In the genomic region with DNA sequence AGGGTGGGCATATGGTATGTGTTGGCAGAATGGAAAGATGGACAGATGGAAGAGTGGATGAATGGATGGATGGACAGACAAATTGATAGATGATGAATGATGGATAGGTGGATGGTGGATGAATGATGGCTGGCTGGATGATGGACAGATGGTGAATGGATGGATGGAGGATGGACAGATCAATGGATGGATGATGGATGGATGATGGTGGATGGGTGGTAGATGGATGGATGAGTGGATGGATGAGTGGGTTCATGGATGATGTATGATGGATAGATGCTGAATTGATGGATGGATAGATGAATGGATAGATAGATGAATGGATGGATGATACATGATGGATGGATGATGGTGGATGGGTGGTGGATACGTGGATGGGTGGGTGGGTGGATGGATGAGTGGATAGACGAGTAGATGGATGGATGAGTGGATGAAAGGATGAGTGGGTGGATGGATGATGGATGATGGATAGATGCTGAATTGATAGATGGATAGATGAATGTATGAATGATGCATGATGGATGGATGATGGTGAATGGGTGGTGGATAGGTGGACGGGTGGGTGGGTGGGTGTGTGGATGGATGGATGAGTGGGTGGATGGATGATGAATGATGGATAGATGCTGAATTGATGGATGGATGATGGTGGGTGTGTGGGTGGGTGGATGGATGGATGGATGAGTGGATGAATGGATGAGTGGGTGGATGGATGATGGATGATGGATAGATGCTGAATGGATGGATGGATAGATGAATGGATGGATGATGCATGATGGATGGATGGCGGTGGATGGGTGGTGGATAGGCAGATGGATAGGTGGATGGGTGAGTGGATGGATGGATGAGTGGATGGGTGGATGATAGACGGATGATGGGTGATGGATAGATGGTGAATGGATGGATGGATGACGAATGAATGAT, we compare ENCODE assay signal across 18 cellular contexts.
DNase-seq lines count a peak whose midpoint lies in the region; ATAC-seq, FAIRE-seq and TF ChIP-seq lines count a peak whose summit lies in the region.
"Had no signal": no experiment of that assay in that cellular context is flagged by ENCODE, and none has a peak within 500 bp of the region (broad histone marks: within the 10 kb centered on the region; RNA-seq: fewer than 3 reads in every experiment).

No MANE protein-coding gene starts in this region.

- H3K14ac ChIP-seq in neuronal stem cell (ENCODE audit: low read length): no peak overlapping the region

- no peak overlapping the region for H2BK120ac ChIP-seq in neuronal stem cell (ENCODE audit: low read depth, low read length)

- H3K4ac ChIP-seq in neuronal stem cell (ENCODE audit: low read length): no peak overlapping the region

- H3K4me2 ChIP-seq in K562 (ENCODE audit: insufficient read depth, low read length): no peak overlapping the region
- H3K4me2 ChIP-seq in neuronal stem cell (ENCODE audit: insufficient read depth, low read length, poor library complexity, severe bottlenecking): no peak overlapping the region
- H3K4me2 ChIP-seq: A549, BLaER1, KMS-11 had no signal

- H3K18ac ChIP-seq in neuronal stem cell (ENCODE audit: low read length): no peak overlapping the region

- no peak for TF ChIP-seq CTCF in K562 (IDR thresholded peaks at IDR 0.05 in 2 of 3, conservative IDR thresholded peaks at IDR 0.05 in 1 of 3; ENCODE audit: insufficient read depth in 2 of 3, low read depth in 1 of 3, low read length in 3 of 3)

- in situ Hi-C loops in K562 (cut with MboI): no loop called here

- H3K79me1 ChIP-seq in neuronal stem cell (ENCODE audit: low read depth, low read length): no peaks in the 10 kb centered on the region

- H2AFZ ChIP-seq in K562 (ENCODE audit: low read depth, low read length) (no peak overlapping the region), neuronal stem cell (ENCODE audit: low read length) (no peak overlapping the region)

- no peaks in the 10 kb centered on the region for H3K4me1 ChIP-seq in K562 (replicated peaks in 1 of 2; ENCODE audit: control insufficient read depth in 2 of 2, insufficient read depth in 2 of 2, low read length in 2 of 2)
- H3K4me1 ChIP-seq in neuronal stem cell (ENCODE audit: control insufficient read depth in 2 of 2, insufficient read depth in 1 of 2, low read depth in 1 of 2, low read length in 2 of 2): peaks cover 0 to 2% of the 10 kb centered on the region in 2 donors
- H3K4me1 ChIP-seq: A549, BLaER1, HAP-1 had no signal

- CTCF ChIA-PET in K562 (lab: Yijun Ruan, JAX; ENCODE audit: low intra/inter-chr PET ratio): no interaction called here

- H3K36me3 ChIP-seq in K562 (ENCODE audit: control insufficient read depth, insufficient read depth, low read length) (no peaks in the 10 kb centered on the region), neuronal stem cell (replicated peaks in 1 of 2; ENCODE audit: control insufficient read depth in 2 of 2, insufficient read depth in 2 of 2, low read length in 2 of 2) (peaks cover 0 to 5% of the 10 kb centered on the region in 2 donors)
- H3K36me3 ChIP-seq: HAP-1 had no signal

- no peak overlapping the region for H3K23ac ChIP-seq in neuronal stem cell (ENCODE audit: low read depth, low read length, poor library complexity)

- H3K27ac ChIP-seq in K562 (ENCODE audit: extremely low read depth, low read depth, low read length) (no peak overlapping the region), neuronal stem cell (replicated peaks; ENCODE audit: low read length) (no peak overlapping the region)
- H3K27ac ChIP-seq: 22Rv1, A549, BLaER1, HL-60, KMS-11 had no signal

- TF ChIP-seq POLR2A in K562 (conservative IDR thresholded peaks at IDR 0.05): no peak

- no peak for FAIRE-seq in K562 (lab: Jason Lieb, UNC)
- FAIRE-seq: A549 had no signal

- no peak overlapping the region for H2AK5ac ChIP-seq in neuronal stem cell (ENCODE audit: low read depth, low read length)

- H4K20me1 ChIP-seq in K562 (replicated peaks; ENCODE audit: control insufficient read depth, insufficient read depth, low read length): no peaks in the 10 kb centered on the region
- H4K20me1 ChIP-seq: BLaER1 had no signal

- no peaks in the 10 kb centered on the region for H3K9me1 ChIP-seq in K562 (ENCODE audit: control insufficient read depth, insufficient read depth, low read length)

- POLR2A ChIA-PET in K562 (lab: Yijun Ruan, JAX): no interaction called here

- 3% methylated on average over 5 of the region's 6 CpGs for WGBS in K562 (ENCODE audit: insufficient coverage, low coverage, missing lambda C conversion rate)
- 100% methylated on average over 1 to 5 of the region's 6 CpGs for WGBS in neuronal stem cell (ENCODE audit: extremely low coverage in 2 of 2, insufficient read length in 2 of 2, insufficient replicate concordance in 1 of 2), 2 donors

- no peak for TF ChIP-seq EP300 in K562 (IDR thresholded peaks at IDR 0.05; ENCODE audit: low read length)

- H3K9me3 ChIP-seq in K562 (replicated peaks; ENCODE audit: control insufficient read depth, insufficient read depth, low read depth, low read length) (no peaks in the 10 kb centered on the region), neuronal stem cell (replicated peaks in 1 of 2; ENCODE audit: control insufficient read depth in 2 of 2, insufficient read depth in 1 of 2, low read depth in 1 of 2, low read length in 2 of 2) (peaks cover 0 to 4% of the 10 kb centered on the region in 2 donors)
- H3K9me3 ChIP-seq: A549, BLaER1, HAP-1 had no signal

- peaks cover 0 to 17% of the 10 kb centered on the region in 2 experiments; a peak in 1 of 5 replicates for H3K27me3 ChIP-seq in K562 (ENCODE audit: control insufficient read depth in 2 of 2, insufficient read depth in 2 of 2, low read length in 2 of 2)
- peaks cover 0 to 2% (median 0%) of the 10 kb centered on the region in 3 experiments for H3K27me3 ChIP-seq in neuronal stem cell (ENCODE audit: control insufficient read depth in 3 of 3, insufficient read depth in 3 of 3, low read depth in 1 of 3, low read length in 3 of 3)
- H3K27me3 ChIP-seq: BLaER1 had no signal

- intact Hi-C loops in left ventricle myocardium superior (cut with micrococcal nuclease): no loop called here
- intact Hi-C loops in cardiac septum (cut with DNase I): no loop called here
- intact Hi-C loops in K562 (cut with micrococcal nuclease): no loop called here

- BruUV-seq in K562 (replicated peaks; lab: Mats Ljungman, UMichigan): no TSS peak

- peak; percentile 5 for DNase-seq in left ventricle myocardium superior
- DNase-seq in cardiac septum (ENCODE audit: low spot score): no peak
- no peak for DNase-seq in K562 (ENCODE audit: extremely low read depth in 1 of 4, low spot score in 3 of 4)
- no peak for DNase-seq in neuronal stem cell (ENCODE audit: low spot score)
- DNase-seq in NK-92 treated with Interleukin-12 subunit alpha and Interleukin-12 subunit beta, amount 100 ng/mL, for 24 hours (lab: John Stamatoyannopoulos, UW): no peak
- DNase-seq in activated CD4-positive, alpha-beta T cell treated with anti-CD3 and anti-CD28 coated beads for 4 hours: no peak
- DNase-seq: CD4-positive, alpha-beta memory T cell; DMS79 treated with DMSO at 0.1 percent for 48 hours; GF-D8; GOT3; HFFc6 had no signal

- peak overlapping the region; percentile 3 for H2BK12ac ChIP-seq in neuronal stem cell (ENCODE audit: low read length)

- H3K4me3 ChIP-seq in K562 (no peak overlapping the region), neuronal stem cell (ENCODE audit: low read length in 2 of 2) (no peak overlapping the region)
- H3K4me3 ChIP-seq: A549, BLaER1, HAP-1 had no signal

- H3K79me2 ChIP-seq in K562 (ENCODE audit: control insufficient read depth, insufficient read depth, low read length): no peaks in the 10 kb centered on the region

- H3K9ac ChIP-seq in K562 (ENCODE audit: insufficient read depth in 1 of 2, low read depth in 2 of 2, low read length in 2 of 2) (no peak overlapping the region), neuronal stem cell (ENCODE audit: low read depth, low read length, poor library complexity) (peak overlapping the region; percentile 16)
- H3K9ac ChIP-seq: BLaER1, KMS-11 had no signal

- no peak overlapping the region for H4K8ac ChIP-seq in neuronal stem cell (ENCODE audit: low read depth, low read length)

- no peak for ATAC-seq in left ventricle myocardium superior
- no peak for ATAC-seq in K562
- ATAC-seq in GM19397 (IDR thresholded peaks at IDR 0.05; ENCODE audit: unreplicated experiment): no peak
- ATAC-seq: A549 had no signal

- TF ChIP-seq RAD21 in K562 (CRISPR knock-in tag; conservative IDR thresholded peaks at IDR 0.05 in 1 of 2, IDR thresholded peaks at IDR 0.05 in 1 of 2): no peak

- no peak overlapping the region for H2BK5ac ChIP-seq in neuronal stem cell (ENCODE audit: low read length)

- no peak overlapping the region for H2BK15ac ChIP-seq in neuronal stem cell (ENCODE audit: low read length)

- H4K91ac ChIP-seq in neuronal stem cell (ENCODE audit: low read depth, low read length, poor library complexity): no peak overlapping the region

TF ChIP-seq in K562, 482 proteins besides CTCF, POLR2A, EP300 and RAD21 (continues in another document):
- TF ChIP-seq ZFP1 (CRISPR knock-in tag; IDR thresholded peaks at IDR 0.05) (no peak), ZBTB12 (CRISPR knock-in tag; IDR thresholded peaks at IDR 0.05) (no peak)
- TF ChIP-seq, protein P1, sequence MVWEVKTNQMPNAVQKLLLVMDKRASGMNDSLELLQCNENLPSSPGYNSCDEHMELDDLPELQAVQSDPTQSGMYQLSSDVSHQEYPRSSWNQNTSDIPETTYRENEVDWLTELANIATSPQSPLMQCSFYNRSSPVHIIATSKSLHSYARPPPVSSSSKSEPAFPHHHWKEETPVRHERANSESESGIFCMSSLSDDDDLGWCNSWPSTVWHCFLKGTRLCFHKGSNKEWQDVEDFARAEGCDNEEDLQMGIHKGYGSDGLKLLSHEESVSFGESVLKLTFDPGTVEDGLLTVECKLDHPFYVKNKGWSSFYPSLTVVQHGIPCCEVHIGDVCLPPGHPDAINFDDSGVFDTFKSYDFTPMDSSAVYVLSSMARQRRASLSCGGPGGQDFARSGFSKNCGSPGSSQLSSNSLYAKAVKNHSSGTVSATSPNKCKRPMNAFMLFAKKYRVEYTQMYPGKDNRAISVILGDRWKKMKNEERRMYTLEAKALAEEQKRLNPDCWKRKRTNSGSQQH (CRISPR knock-in tag; IDR thresholded peaks at IDR 0.05): 0 out of 2 replicates have a peak, but pooled peaks have one; percentile 6
